ENCODE assay signal across 8 cellular contexts in the genomic region with DNA sequence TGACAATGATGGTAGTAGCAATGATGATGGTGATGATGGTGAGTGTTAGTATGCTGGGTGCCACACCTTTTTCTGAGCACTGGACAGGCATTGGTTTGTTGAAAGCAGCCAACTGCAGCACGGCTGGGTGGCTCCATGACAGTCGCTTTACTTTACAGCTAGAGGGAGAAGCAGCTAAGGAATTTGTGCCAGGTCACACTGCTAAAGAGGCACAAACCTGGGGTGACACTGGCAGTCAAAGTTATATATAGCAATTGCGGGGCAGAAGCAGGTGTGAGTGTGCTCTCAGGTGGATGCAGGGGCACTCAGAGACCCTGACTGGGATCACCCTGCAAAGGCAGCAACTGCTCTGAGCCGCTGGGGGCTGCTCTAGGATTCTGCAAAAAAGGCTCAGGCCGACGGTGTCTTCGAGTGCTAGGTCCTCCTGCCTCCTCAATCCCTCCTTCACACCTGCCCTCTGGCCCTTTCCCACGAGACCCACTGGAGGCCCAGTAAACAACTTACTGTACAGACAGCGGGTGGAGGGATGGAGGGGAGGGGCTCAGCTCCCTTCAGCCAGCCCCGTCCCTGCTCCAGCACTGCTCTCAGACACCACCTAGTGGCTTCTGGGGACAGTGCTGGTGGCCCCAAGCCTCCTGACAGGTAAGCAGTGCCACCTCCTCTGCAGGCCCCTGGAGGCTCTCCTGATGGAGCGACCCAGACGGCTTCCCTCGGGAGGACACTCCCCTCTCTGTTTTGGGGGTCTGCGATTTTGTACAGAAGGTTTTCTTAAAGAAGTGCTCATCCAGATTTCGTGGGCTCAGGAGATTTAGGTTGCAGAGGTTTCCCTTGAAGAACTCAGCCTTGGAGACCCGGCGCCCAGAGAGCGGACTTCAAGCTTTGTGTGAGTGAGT. TPM values are rescaled to one million over a fixed set of nuclear protein-coding genes. Genes with fewer than 3 reads are reported as not detected.
DNase-seq lines count a peak whose midpoint lies in the region; ATAC-seq and TF ChIP-seq lines count a peak whose summit lies in the region.

No MANE protein-coding gene starts in this region.

- H3K4me3 ChIP-seq in rectal smooth muscle tissue (ENCODE audit: low read length): no peak overlapping the region

- CTCF ChIA-PET in activated naive CD4-positive, alpha-beta T cell treated with anti-CD3 and anti-CD28 coated beads, Interleukin-2, amount 10 ng/mL, durations not matched to agents 7 days and 5 days (lab: Charles Lee): interaction anchor here (0.6 to 1.5 kb wide), 11 partner anchors 11 to 372 kb away, joined by 3 to 10 read pairs (median 5); partner anchors contain the start of gene ADRM1

- H3K27ac Mint-ChIP-seq in activated naive CD4-positive, alpha-beta T cell treated with anti-CD3 and anti-CD28 coated beads, Interleukin-2, amount 10 ng/mL, durations not matched to agents 7 days and 5 days: no peak overlapping the region
- H3K27ac Mint-ChIP-seq in glutamatergic neuron (ENCODE audit: unreplicated experiment): peak overlapping the region; percentile 9

- peak; percentile 91 for TF ChIP-seq CTCF in glutamatergic neuron (IDR thresholded peaks at IDR 0.05; ENCODE audit: partially characterized antibody, unreplicated experiment)

- H3K4me1 ChIP-seq in rectal smooth muscle tissue (ENCODE audit: control insufficient read depth, insufficient read depth, low read length): peaks cover 24% of the 10 kb centered on the region

- H3K36me3 ChIP-seq in rectal smooth muscle tissue (ENCODE audit: control insufficient read depth, insufficient read depth, low read length): peaks cover 6% of the 10 kb centered on the region

- H3K27ac ChIP-seq in rectal smooth muscle tissue (ENCODE audit: low read depth, low read length): peak overlapping the region; percentile 11

- peaks cover 28% of the 10 kb centered on the region for H3K4me1 Mint-ChIP-seq in activated naive CD4-positive, alpha-beta T cell treated with anti-CD3 and anti-CD28 coated beads, Interleukin-2, amount 10 ng/mL, durations not matched to agents 7 days and 5 days
- peaks cover 16% of the 10 kb centered on the region for H3K4me1 Mint-ChIP-seq in glutamatergic neuron (ENCODE audit: low read depth, unreplicated experiment)

- H3K27me3 Mint-ChIP-seq in activated naive CD4-positive, alpha-beta T cell treated with anti-CD3 and anti-CD28 coated beads, Interleukin-2, amount 10 ng/mL, durations not matched to agents 7 days and 5 days: no peaks in the 10 kb centered on the region
- H3K27me3 Mint-ChIP-seq in glutamatergic neuron (ENCODE audit: unreplicated experiment): peaks cover 12% of the 10 kb centered on the region

- H3K27me3 ChIP-seq in rectal smooth muscle tissue (ENCODE audit: control insufficient read depth, insufficient read depth, low read length): no peaks in the 10 kb centered on the region

- no peak overlapping the region for H3K4me3 Mint-ChIP-seq in activated naive CD4-positive, alpha-beta T cell treated with anti-CD3 and anti-CD28 coated beads, Interleukin-2, amount 10 ng/mL, durations not matched to agents 7 days and 5 days
- no peak overlapping the region for H3K4me3 Mint-ChIP-seq in glutamatergic neuron (ENCODE audit: unreplicated experiment)

- ATAC-seq in GM21825 (IDR thresholded peaks at IDR 0.05; ENCODE audit: unreplicated experiment): peak; percentile 44
- ATAC-seq in HG03521 (IDR thresholded peaks at IDR 0.05; ENCODE audit: unreplicated experiment): no peak

- H3K9me3 Mint-ChIP-seq in activated naive CD4-positive, alpha-beta T cell treated with anti-CD3 and anti-CD28 coated beads, Interleukin-2, amount 10 ng/mL, durations not matched to agents 7 days and 5 days: peaks cover 4% of the 10 kb centered on the region
- peaks cover 3% of the 10 kb centered on the region for H3K9me3 Mint-ChIP-seq in glutamatergic neuron (ENCODE audit: unreplicated experiment)

- H3K9ac ChIP-seq in rectal smooth muscle tissue (ENCODE audit: low read length): no peak overlapping the region

- DNase-seq in DMS153 (lab: John Stamatoyannopoulos, UW) (peak; percentile 48), NCI-H1105 treated with DMSO at 0.1 percent for 48 hours (lab: John Stamatoyannopoulos, UW) (peak; percentile 81), SKM-1 (lab: John Stamatoyannopoulos, UW; ENCODE audit: unreplicated experiment) (peak; percentile 62), glutamatergic neuron (peak; percentile 88)
- DNase-seq in activated naive CD4-positive, alpha-beta T cell treated with anti-CD3 and anti-CD28 coated beads, Interleukin-2, amount 10 ng/mL, durations not matched to agents 7 days and 5 days: peak; percentile 87

- peaks cover 16% of the 10 kb centered on the region for H3K36me3 Mint-ChIP-seq in activated naive CD4-positive, alpha-beta T cell treated with anti-CD3 and anti-CD28 coated beads, Interleukin-2, amount 10 ng/mL, durations not matched to agents 7 days and 5 days
- H3K36me3 Mint-ChIP-seq in glutamatergic neuron (ENCODE audit: unreplicated experiment): peaks cover 6% of the 10 kb centered on the region

RNA-seq across cellular contexts. Expression of gene RPS21, which starts 4.4 kb away (rescaled TPM):
- total RNA-seq in glutamatergic neuron (ENCODE audit: unreplicated experiment): 829 TPM

RNA-seq across cellular contexts. Expression of gene LAMA5, which starts 15.4 kb away (rescaled TPM):
- total RNA-seq in glutamatergic neuron (ENCODE audit: unreplicated experiment): 724 TPM

RNA-seq across cellular contexts. Expression of gene CABLES2, which starts 24.5 kb away (rescaled TPM):
- total RNA-seq in glutamatergic neuron (ENCODE audit: unreplicated experiment): 25.3 TPM

RNA-seq across cellular contexts. Expression of gene RBBP8NL, which starts 44.8 kb away (rescaled TPM):
- total RNA-seq in glutamatergic neuron (ENCODE audit: unreplicated experiment): not detected
